In the genomic region with DNA sequence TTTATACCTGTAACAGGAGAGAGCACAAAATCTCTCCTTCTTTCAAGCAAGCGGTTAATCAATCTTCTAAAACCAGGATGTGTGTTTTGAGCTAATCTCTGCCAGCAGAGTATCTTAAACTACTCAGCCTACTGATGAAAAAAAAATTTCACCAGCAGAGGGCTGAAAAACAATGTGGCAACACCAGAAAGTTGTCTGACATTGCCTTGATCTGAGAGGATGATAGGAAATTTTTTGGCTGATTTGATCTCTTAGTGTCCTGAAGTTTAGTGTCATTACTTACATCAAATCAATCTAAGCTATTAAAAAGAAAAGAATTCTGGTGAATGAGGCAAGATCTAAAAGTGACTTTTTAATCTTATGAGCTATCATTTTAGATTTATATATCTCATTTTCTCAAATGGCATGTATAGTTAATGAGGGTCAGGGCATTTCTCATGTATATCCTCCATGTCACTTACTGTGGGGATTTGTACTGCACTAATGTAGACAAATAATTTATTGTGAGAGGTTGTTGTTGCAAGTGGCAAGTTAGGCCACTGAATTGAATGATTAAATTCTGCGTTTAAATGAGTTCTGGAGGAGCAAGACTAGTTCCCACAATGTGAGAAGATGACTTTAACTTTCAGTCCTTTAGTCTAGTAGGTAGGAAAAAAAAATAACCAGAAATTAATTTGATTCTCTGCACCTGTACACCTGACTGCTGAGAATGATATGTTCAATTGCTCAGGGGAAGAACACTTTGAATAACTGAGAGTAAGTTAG, we compare ENCODE assay signal across 15 cellular contexts. TPM values are rescaled to one million over a fixed set of nuclear protein-coding genes. Genes with fewer than 3 reads are reported as not detected.
DNase-seq lines count a peak whose midpoint lies in the region; ATAC-seq, FAIRE-seq and TF ChIP-seq lines count a peak whose summit lies in the region.
"Had no signal": no experiment of that assay in that cellular context is flagged by ENCODE, and none has a peak within 500 bp of the region (broad histone marks: within the 10 kb centered on the region; RNA-seq: fewer than 3 reads in every experiment).

No MANE protein-coding gene starts in this region.

- H4K20me1 ChIP-seq in IMR-90 (ENCODE audit: insufficient read depth, low read length): peaks cover 50% of the 10 kb centered on the region

- H3K4me1 Mint-ChIP-seq in activated T-helper 2 cell treated with anti-CD3 and anti-CD28 coated beads, Interferon-gamma antibody, Interleukin-2, Interleukin-4, amounts not matched to agents 10 μg/mL and 5 μg/mL and 100 μg/mL, durations not matched to agents 14 hours and 24 hours and 36 hours (ENCODE audit: low read depth): peaks cover 45% of the 10 kb centered on the region
- H3K4me1 Mint-ChIP-seq: stimulated activated memory B cell treated with anti-CD40 and anti-IgM and Interleukin-4, amounts not matched to agents 10 μg/mL and 1 μg/mL and 100 μg/mL, for 72 hours had no signal

- no peak overlapping the region for H4K91ac ChIP-seq in IMR-90 (ENCODE audit: insufficient read depth, low read depth, low read length)

- no peak overlapping the region for H2AFZ ChIP-seq in ACC112 (ENCODE audit: low read length, unreplicated experiment)
- H2AFZ ChIP-seq in IMR-90 (replicated peaks; ENCODE audit: low read length, poor library complexity): no peak overlapping the region

- H2BK5ac ChIP-seq in IMR-90 (ENCODE audit: low read depth, low read length, poor library complexity, severe bottlenecking): no peak overlapping the region

- peak; percentile 6 for ATAC-seq in IMR-90 (ENCODE audit: low read depth)
- ATAC-seq in activated naive CD4-positive, alpha-beta T cell treated with anti-CD3 and anti-CD28 coated beads, Interleukin-2, amount 50 U/mL, for 72 hours: no peak
- ATAC-seq in GM19035 (IDR thresholded peaks at IDR 0.05; ENCODE audit: unreplicated experiment): no peak
- ATAC-seq: CD8-positive, alpha-beta T cell; stimulated activated memory B cell treated with anti-CD40 and anti-IgM and Interleukin-4, amounts not matched to agents 10 μg/mL and 1 μg/mL and 100 μg/mL, for 72 hours had no signal

- dilution Hi-C loops in IMR-90 (cut with HindIII; ENCODE audit: low sequenced_read_pairs, unreplicated experiment): no loop called here

- FAIRE-seq in bronchial epithelial cell (lab: Jason Lieb, UNC): no peak
- FAIRE-seq: endometrium had no signal

- no peak overlapping the region for H3K9ac ChIP-seq in IMR-90 (ENCODE audit: low read depth, low read length)

- peaks cover 8% of the 10 kb centered on the region for H3K9me1 ChIP-seq in IMR-90 (ENCODE audit: insufficient read depth, low read length)

- H3K27ac ChIP-seq in ACC112 (ENCODE audit: low read depth, low read length) (peak overlapping the region; percentile 84), IMR-90 (ENCODE audit: insufficient read depth, low read length) (no peak overlapping the region)

- H2AK9ac ChIP-seq in IMR-90 (replicated peaks; ENCODE audit: low read depth, low read length, poor library complexity): no peak overlapping the region

- POLR2A ChIA-PET in IMR-90 (lab: Charles Lee; ENCODE audit: unreplicated experiment): no interaction called here

- H2BK15ac ChIP-seq in IMR-90 (ENCODE audit: low read depth, low read length): no peak overlapping the region

- H3K4me2 ChIP-seq in IMR-90 (ENCODE audit: low read depth, low read length): no peak overlapping the region

- no peak overlapping the region for H2BK120ac ChIP-seq in IMR-90 (ENCODE audit: low read depth, low read length)

- intact Hi-C loops in IMR-90 (cut with micrococcal nuclease): no loop called here
- intact Hi-C loops in activated T-helper 2 cell treated with anti-CD3 and anti-CD28 coated beads, Interferon-gamma antibody, Interleukin-2, Interleukin-4, amounts not matched to agents 10 μg/mL and 5 μg/mL and 100 μg/mL, durations not matched to agents 14 hours and 24 hours and 36 hours (cut with micrococcal nuclease): loop anchor here (2.0 kb wide), 1 partner anchor 16 kb away; no protein-coding TSS in a partner anchor

- CTCF ChIA-PET in IMR-90 (lab: Yijun Ruan, JAX): interaction anchor here (0.7 to 1.3 kb wide), 3 partner anchors 17 to 64 kb away, joined by 3 to 6 read pairs (median 6); no protein-coding TSS in a partner anchor

- H3K9me3 ChIP-seq in IMR-90 (ENCODE audit: control insufficient read depth, insufficient read depth, low read length): no peaks in the 10 kb centered on the region

- H3K9me3 Mint-ChIP-seq in activated naive CD4-positive, alpha-beta T cell treated with anti-CD3 and anti-CD28 coated beads, Interleukin-2, amount 50 U/mL, for 72 hours: no peaks in the 10 kb centered on the region
- H3K9me3 Mint-ChIP-seq in activated T-helper 2 cell treated with anti-CD3 and anti-CD28 coated beads, Interferon-gamma antibody, Interleukin-2, Interleukin-4, amounts not matched to agents 10 μg/mL and 5 μg/mL and 100 μg/mL, durations not matched to agents 14 hours and 24 hours and 36 hours: no peaks in the 10 kb centered on the region
- H3K9me3 Mint-ChIP-seq: CD8-positive, alpha-beta T cell; stimulated activated memory B cell treated with anti-CD40 and anti-IgM and Interleukin-4, amounts not matched to agents 10 μg/mL and 1 μg/mL and 100 μg/mL, for 72 hours had no signal

- no peak overlapping the region for H3K4ac ChIP-seq in IMR-90 (ENCODE audit: low read depth, low read length)

- TF ChIP-seq RAD21 in IMR-90 (IDR thresholded peaks at IDR 0.05; ENCODE audit: low read length): no peak

- peak overlapping the region; percentile 53; the same call in 1 of the 2 replicates for H2AK5ac ChIP-seq in IMR-90 (ENCODE audit: low read depth, low read length)

- H3K4me3 ChIP-seq in ACC112 (ENCODE audit: low read depth, low read length) (no peak overlapping the region), IMR-90 (ENCODE audit: insufficient read depth, low read depth, low read length) (no peak overlapping the region), bronchial epithelial cell (ENCODE audit: low read depth, low read length) (no peak overlapping the region)
- H3K4me3 ChIP-seq: lung had no signal

- peak; percentile 53; the same call in 1 of the 2 replicates for TF ChIP-seq POLR2A in IMR-90 (IDR thresholded peaks at IDR 0.05; ENCODE audit: low read depth, low read length)

- no peak overlapping the region for H3K4me3 Mint-ChIP-seq in activated T-helper 2 cell treated with anti-CD3 and anti-CD28 coated beads, Interferon-gamma antibody, Interleukin-2, Interleukin-4, amounts not matched to agents 10 μg/mL and 5 μg/mL and 100 μg/mL, durations not matched to agents 14 hours and 24 hours and 36 hours (ENCODE audit: low read depth)
- H3K4me3 Mint-ChIP-seq: CD8-positive, alpha-beta T cell; stimulated activated memory B cell treated with anti-CD40 and anti-IgM and Interleukin-4, amounts not matched to agents 10 μg/mL and 1 μg/mL and 100 μg/mL, for 72 hours had no signal

- no TSS peak for BruUV-seq in IMR-90 (replicated peaks; lab: Mats Ljungman, UMichigan)

- no peak overlapping the region for H3K18ac ChIP-seq in IMR-90 (ENCODE audit: low read depth, low read length)

- H4K5ac ChIP-seq in IMR-90 (ENCODE audit: low read depth, low read length): no peak overlapping the region

- H3K36me3 Mint-ChIP-seq in activated naive CD4-positive, alpha-beta T cell treated with anti-CD3 and anti-CD28 coated beads, Interleukin-2, amount 50 U/mL, for 72 hours: no peaks in the 10 kb centered on the region
- peaks cover 18% of the 10 kb centered on the region for H3K36me3 Mint-ChIP-seq in activated T-helper 2 cell treated with anti-CD3 and anti-CD28 coated beads, Interferon-gamma antibody, Interleukin-2, Interleukin-4, amounts not matched to agents 10 μg/mL and 5 μg/mL and 100 μg/mL, durations not matched to agents 14 hours and 24 hours and 36 hours (ENCODE audit: low read depth)
- H3K36me3 Mint-ChIP-seq: CD8-positive, alpha-beta T cell; stimulated activated memory B cell treated with anti-CD40 and anti-IgM and Interleukin-4, amounts not matched to agents 10 μg/mL and 1 μg/mL and 100 μg/mL, for 72 hours had no signal

- peaks cover 0 to 21% of the 10 kb centered on the region in 2 experiments; a peak in 2 of 4 replicates for H3K79me1 ChIP-seq in IMR-90 (ENCODE audit: low read depth in 1 of 2, low read length in 2 of 2)

- H3K79me2 ChIP-seq in ACC112 (ENCODE audit: control insufficient read depth, insufficient read depth, low read length, unreplicated experiment): no peaks in the 10 kb centered on the region

- no peak overlapping the region for H3K27ac Mint-ChIP-seq in activated naive CD4-positive, alpha-beta T cell treated with anti-CD3 and anti-CD28 coated beads, Interleukin-2, amount 50 U/mL, for 72 hours
- H3K27ac Mint-ChIP-seq in activated T-helper 2 cell treated with anti-CD3 and anti-CD28 coated beads, Interferon-gamma antibody, Interleukin-2, Interleukin-4, amounts not matched to agents 10 μg/mL and 5 μg/mL and 100 μg/mL, durations not matched to agents 14 hours and 24 hours and 36 hours: no peak overlapping the region
- H3K27ac Mint-ChIP-seq: CD8-positive, alpha-beta T cell; stimulated activated memory B cell treated with anti-CD40 and anti-IgM and Interleukin-4, amounts not matched to agents 10 μg/mL and 1 μg/mL and 100 μg/mL, for 72 hours had no signal

- in situ Hi-C loops in IMR-90 (cut with MboI; ENCODE audit: low sequenced_read_pairs): no loop called here

- peaks cover 45% of the 10 kb centered on the region for H3K4me1 ChIP-seq in ACC112 (ENCODE audit: control insufficient read depth, insufficient read depth, low read length, unreplicated experiment)
- no peaks in the 10 kb centered on the region; the same call in none of the 2 replicates for H3K4me1 ChIP-seq in IMR-90 (ENCODE audit: control insufficient read depth, insufficient read depth, low read length)

- peaks cover 28% of the 10 kb centered on the region for H3K36me3 ChIP-seq in ACC112 (ENCODE audit: insufficient read depth, low read length)
- peaks cover 22% of the 10 kb centered on the region for H3K36me3 ChIP-seq in IMR-90 (ENCODE audit: control insufficient read depth, insufficient read depth, low read length)
- no peaks in the 10 kb centered on the region for H3K36me3 ChIP-seq in bronchial epithelial cell (ENCODE audit: control insufficient read depth, insufficient read depth, low read length)

- no CpG with 5 or more reads among the region's 2 CpGs for WGBS in IMR-90 (ENCODE audit: extremely low coverage in 2 of 2, insufficient read length in 1 of 2), 2 experiments

- TF ChIP-seq CTCF in IMR-90 (conservative IDR thresholded peaks at IDR 0.05; ENCODE audit: low read depth, low read length): peak; percentile 38
- TF ChIP-seq CTCF in bronchial epithelial cell (IDR thresholded peaks at IDR 0.05; ENCODE audit: insufficient read depth, low read length, severe bottlenecking): peak; percentile 23

- no peak overlapping the region for H2BK20ac ChIP-seq in IMR-90 (ENCODE audit: low read depth, low read length)

- H3K27me3 Mint-ChIP-seq in activated T-helper 2 cell treated with anti-CD3 and anti-CD28 coated beads, Interferon-gamma antibody, Interleukin-2, Interleukin-4, amounts not matched to agents 10 μg/mL and 5 μg/mL and 100 μg/mL, durations not matched to agents 14 hours and 24 hours and 36 hours (ENCODE audit: low read depth): peaks cover 3% of the 10 kb centered on the region

- H3K27me3 ChIP-seq in ACC112 (ENCODE audit: insufficient read depth, low read length) (no peaks in the 10 kb centered on the region), IMR-90 (ENCODE audit: control insufficient read depth, insufficient read depth, low read length) (no peaks in the 10 kb centered on the region), bronchial epithelial cell (ENCODE audit: control insufficient read depth, insufficient read depth, low read length) (no peaks in the 10 kb centered on the region)

- no peak overlapping the region for H3K14ac ChIP-seq in IMR-90 (replicated peaks; ENCODE audit: low read depth, low read length)

- no peak overlapping the region for H3K23ac ChIP-seq in IMR-90 (ENCODE audit: low read depth, low read length)

- DNase-seq in IMR-90: peak; percentile 58
- peak; percentile 38 for DNase-seq in bronchial epithelial cell (ENCODE audit: low read depth)
- peak; percentile 64 for DNase-seq in kidney tubule cell (ENCODE audit: low spot score)
- DNase-seq in activated naive CD4-positive, alpha-beta T cell treated with anti-CD3 and anti-CD28 coated beads, Interleukin-2, amount 50 U/mL, for 72 hours (ENCODE audit: low spot score in 2 of 2): no peak
- no peak for DNase-seq in activated T-helper 2 cell treated with anti-CD3 and anti-CD28 coated beads, Interferon-gamma antibody, Interleukin-2, Interleukin-4, amounts not matched to agents 10 μg/mL and 5 μg/mL and 100 μg/mL, durations not matched to agents 14 hours and 24 hours and 36 hours (ENCODE audit: low spot score)
- DNase-seq in activated gamma-delta T cell treated with Interleukin-2 at 50 U/mL for 16 hours: no peak
- DNase-seq: activated CD4-positive, CD25-positive, alpha-beta regulatory T cell; activated effector memory CD4-positive, alpha-beta T cell treated with Interleukin-2 at 50 U/mL for 16 hours; CD8-positive, alpha-beta T cell; NCI-H1092 had no signal

- H4K8ac ChIP-seq in IMR-90 (ENCODE audit: low read depth in 2 of 2, low read length in 2 of 2): no peak overlapping the region

- H3K56ac ChIP-seq in IMR-90 (ENCODE audit: extremely low read depth, insufficient read depth, low read length): no peak overlapping the region

RNA-seq across cellular contexts. Expression of gene ADAMTS1, which starts 10.8 kb away (rescaled TPM):
- total RNA-seq in IMR-90 (2012; rRNA removed): 106 and 116 TPM in 2 replicates
- polyA plus RNA-seq in IMR-90 (2012; rRNA removed): 317 and 336 TPM in 2 replicates
- polyA plus RNA-seq in IMR-90 (2012; cell fraction: cytosol; rRNA removed): 78.5 and 82.1 TPM in 2 replicates
- 226 and 359 TPM in 2 replicates for polyA plus RNA-seq in IMR-90 (2012; cell fraction: nucleus; rRNA removed; ENCODE audit: low replicate concordance)
- total RNA-seq in bronchial epithelial cell: 100 and 124 TPM in 2 replicates
- total RNA-seq in activated naive CD4-positive, alpha-beta T cell treated with anti-CD3 and anti-CD28 coated beads, Interleukin-2, amount 50 U/mL, for 72 hours: under 1 TPM; 0.09 to 0.31 TPM
- total RNA-seq in activated T-helper 2 cell treated with anti-CD3 and anti-CD28 coated beads, Interferon-gamma antibody, Interleukin-2, Interleukin-4, amounts not matched to agents 10 μg/mL and 5 μg/mL and 100 μg/mL, durations not matched to agents 14 hours and 24 hours and 36 hours: 2.4 and 2.9 TPM in 2 replicates
- total RNA-seq: CD8-positive, alpha-beta T cell had no signal

Comparison
In these comparisons a context has a peak if more than half of its experiments do, and no peak if none do; other contexts are left out.
1. DNase-seq: peak in IMR-90 (single experiment), bronchial epithelial cell (single experiment) and kidney tubule cell (single experiment); none in activated naive CD4-positive, alpha-beta T cell treated with anti-CD3 and anti-CD28 coated beads, Interleukin-2, amount 50 U/mL, for 72 hours (0 of 2), activated T-helper 2 cell treated with anti-CD3 and anti-CD28 coated beads, Interferon-gamma antibody, Interleukin-2, Interleukin-4, amounts not matched to agents 10 μg/mL and 5 μg/mL and 100 μg/mL, durations not matched to agents 14 hours and 24 hours and 36 hours (single experiment) and activated gamma-delta T cell treated with Interleukin-2 at 50 U/mL for 16 hours (single experiment).
2. RNA of gene ADAMTS1, which starts 10.8 kb away (total RNA-seq): 100 to 124 TPM in bronchial epithelial cell and 106 to 116 TPM in IMR-90; 2.4 to 2.9 TPM in activated T-helper 2 cell treated with anti-CD3 and anti-CD28 coated beads, Interferon-gamma antibody, Interleukin-2, Interleukin-4, amounts not matched to agents 10 μg/mL and 5 μg/mL and 100 μg/mL, durations not matched to agents 14 hours and 24 hours and 36 hours and 0.09 to 0.31 TPM in activated naive CD4-positive, alpha-beta T cell treated with anti-CD3 and anti-CD28 coated beads, Interleukin-2, amount 50 U/mL, for 72 hours; every median in the first group is over 10 times any median in the second.